In the genomic region with DNA sequence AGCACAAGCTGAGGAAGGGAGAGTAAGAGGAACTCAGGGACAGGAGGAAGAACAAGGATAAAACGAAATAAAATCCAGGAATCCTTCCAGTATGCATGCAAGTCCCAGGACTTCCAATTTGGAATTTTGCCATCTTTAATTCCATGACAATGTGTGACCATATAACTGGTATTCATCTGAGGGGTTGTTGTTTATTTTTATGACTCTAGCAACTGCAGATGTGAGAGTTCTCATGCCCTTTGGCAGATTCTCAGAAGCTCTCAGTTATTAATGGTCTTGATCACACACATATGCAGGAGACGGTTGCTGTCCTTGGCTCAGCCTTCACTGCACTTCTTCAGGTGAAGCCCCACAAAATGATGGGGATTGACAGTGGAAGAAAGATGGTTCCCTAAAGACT, we compare ENCODE assay signal across 23 cellular contexts.
DNase-seq lines count a peak whose midpoint lies in the region; ATAC-seq, FAIRE-seq and TF ChIP-seq lines count a peak whose summit lies in the region.
"Had no signal": no experiment of that assay in that cellular context is flagged by ENCODE, and none has a peak within 500 bp of the region (broad histone marks: within the 10 kb centered on the region; RNA-seq: fewer than 3 reads in every experiment).

No MANE protein-coding gene starts in this region.

- H3K4me3 ChIP-seq in BJ (ENCODE audit: low read depth, low read length) = no peak overlapping the region
- no peak overlapping the region for H3K4me3 ChIP-seq in IMR-90 (ENCODE audit: insufficient read depth, low read depth, low read length)
- H3K4me3 ChIP-seq in H1 (ENCODE audit: extremely low read depth in 1 of 4, insufficient read depth in 2 of 4, low read depth in 3 of 4, low read length in 4 of 4) = no peak overlapping the region
- no peak overlapping the region for H3K4me3 ChIP-seq in aorta (ENCODE audit: low read length in 2 of 2)
- H3K4me3 ChIP-seq: gastroesophageal sphincter, hepatocyte, right atrium auricular region, spleen had no signal

- peak overlapping the region; percentile 49; the same call in 1 of the 2 replicates for H3K4ac ChIP-seq in IMR-90 (ENCODE audit: low read depth, low read length)
- peak overlapping the region; percentile 44 for H3K4ac ChIP-seq in H1 (replicated peaks; ENCODE audit: insufficient read length, low read depth, low read length)

- H4K91ac ChIP-seq in IMR-90 (ENCODE audit: insufficient read depth, low read depth, low read length) (no peak overlapping the region), H1 (replicated peaks; ENCODE audit: insufficient read length, low read length) (peak overlapping the region; percentile 72)

- in situ Hi-C loops in IMR-90 (cut with MboI; ENCODE audit: low sequenced_read_pairs) = no loop called here

- H3K56ac ChIP-seq in IMR-90 (ENCODE audit: extremely low read depth, insufficient read depth, low read length) (no peak overlapping the region), H1 (replicated peaks; ENCODE audit: insufficient read length, low read depth, low read length) (no peak overlapping the region)

- dilution Hi-C loops in IMR-90 (cut with HindIII; ENCODE audit: low sequenced_read_pairs, unreplicated experiment) = no loop called here

- WGBS in IMR-90 (ENCODE audit: extremely low coverage in 2 of 2, insufficient read length in 1 of 2), 2 experiments = no CpG with 5 or more reads among the region's 2 CpGs
- 97% methylated on average over 2 of the region's 2 CpGs; no CpG with 5 or more reads in 1 of the 2 experiments for WGBS in H1 (ENCODE audit: extremely low coverage in 1 of 2, insufficient coverage in 1 of 2, insufficient read length in 1 of 2, insufficient replicate concordance in 2 of 2, low coverage in 1 of 2, low lambda C conversion rate in 2 of 2, missing lambda C conversion rate in 1 of 2), 2 experiments
- 81 to 85% methylated on average over 2 of the region's 2 CpGs for WGBS in aorta, 2 donors

- H2AFZ ChIP-seq in IMR-90 (replicated peaks; ENCODE audit: low read length, poor library complexity) = no peak overlapping the region
- no peak overlapping the region for H2AFZ ChIP-seq in H1 (ENCODE audit: low read length)
- H2AFZ ChIP-seq: hepatocyte had no signal

- H3K23me2 ChIP-seq in H1 (ENCODE audit: low read depth, low read length) = no peaks in the 10 kb centered on the region; the same call in 1 of the 2 replicates

- H3K9me3 ChIP-seq in IMR-90 (ENCODE audit: control insufficient read depth, insufficient read depth, low read length) (0 out of 2 replicates have a peak, but pooled peaks cover 2% of the 10 kb centered on the region), H1 (ENCODE audit: insufficient read depth in 2 of 2, low read depth in 1 of 2, low read length in 1 of 2) (no peaks in the 10 kb centered on the region), aorta (ENCODE audit: control insufficient read depth, low read length) (no peaks in the 10 kb centered on the region)
- H3K9me3 ChIP-seq: gastroesophageal sphincter, right atrium auricular region had no signal

- H4K20me1 ChIP-seq in IMR-90 (ENCODE audit: insufficient read depth, low read length) = no peaks in the 10 kb centered on the region
- H4K20me1 ChIP-seq in H1 (replicated peaks in 1 of 2; ENCODE audit: control insufficient read depth in 1 of 2, insufficient read depth in 2 of 2, low read length in 2 of 2) = no peaks in the 10 kb centered on the region

- TF ChIP-seq RAD21 in IMR-90 (IDR thresholded peaks at IDR 0.05; ENCODE audit: low read length) (no peak), H1 (IDR thresholded peaks at IDR 0.05 in 1 of 2, conservative IDR thresholded peaks at IDR 0.05 in 1 of 2; ENCODE audit: low read depth in 2 of 2, low read length in 2 of 2) (no peak)

- CTCF ChIA-PET in BJ (lab: Yijun Ruan, JAX) (interaction anchor here (1.0 to 1.7 kb wide), 2 partner anchors 13 to 74 kb away, joined by 3 to 10 read pairs; no protein-coding TSS in a partner anchor), IMR-90 (lab: Yijun Ruan, JAX) (interaction anchor here (0.5 kb wide), 1 partner anchor 22 kb away, joined by 3 read pairs; no protein-coding TSS in a partner anchor), H1 (lab: Charles Lee; ENCODE audit: partially characterized antibody) (interaction anchor here (0.7 to 8.0 kb wide), 35 partner anchors 10 to 395 kb away, joined by 3 to 54 read pairs (median 4); no protein-coding TSS in a partner anchor)

- H2BK15ac ChIP-seq in IMR-90 (ENCODE audit: low read depth, low read length) = no peak overlapping the region
- H2BK15ac ChIP-seq in H1 (ENCODE audit: low read length) = peak overlapping the region; percentile 24; the same call in 1 of the 2 replicates

- peak overlapping the region; percentile 85; the same call in 1 of the 2 replicates for H2BK12ac ChIP-seq in H1 (ENCODE audit: low read depth, low read length)

- H3K27ac ChIP-seq in IMR-90 (ENCODE audit: insufficient read depth, low read length) (no peak overlapping the region), H1 (ENCODE audit: low read depth, low read length) (no peak overlapping the region), aorta (ENCODE audit: low read depth in 1 of 2, low read length in 2 of 2) (no peak overlapping the region)
- H3K27ac ChIP-seq: gastroesophageal sphincter, hepatocyte, KMS-11, right atrium auricular region had no signal

- H3K9ac ChIP-seq in IMR-90 (ENCODE audit: low read depth, low read length) (no peak overlapping the region), H1 (replicated peaks in 1 of 4; ENCODE audit: extremely low read depth in 1 of 4, low read depth in 3 of 4, low read length in 3 of 4) (no peak overlapping the region)
- H3K9ac ChIP-seq: KMS-11 had no signal

- H3K4me1 ChIP-seq in IMR-90 (ENCODE audit: control insufficient read depth, insufficient read depth, low read length) (peaks cover 9% of the 10 kb centered on the region), H1 (replicated peaks in 1 of 4; ENCODE audit: control insufficient read depth in 3 of 4, insufficient read depth in 4 of 4, low read length in 3 of 4) (no peaks in the 10 kb centered on the region), aorta (ENCODE audit: control insufficient read depth in 1 of 2, insufficient read depth in 2 of 2, low read length in 2 of 2) (peaks cover 0 to 3% of the 10 kb centered on the region in 2 donors)
- H3K4me1 ChIP-seq: gastroesophageal sphincter, right atrium auricular region had no signal

- peak overlapping the region; percentile 38; the same call in 1 of the 2 replicates for H2BK120ac ChIP-seq in IMR-90 (ENCODE audit: low read depth, low read length)
- no peak overlapping the region for H2BK120ac ChIP-seq in H1 (replicated peaks; ENCODE audit: low read depth, low read length)

- no peaks in the 10 kb centered on the region for H3K79me2 ChIP-seq in H1 (ENCODE audit: control insufficient read depth in 1 of 2, insufficient read depth in 2 of 2, low read length in 2 of 2)
- H3K79me2 ChIP-seq: hepatocyte had no signal

- no peak for TF ChIP-seq CTCF in BJ (IDR thresholded peaks at IDR 0.05; ENCODE audit: insufficient read depth, low read depth, low read length)
- no peak for TF ChIP-seq CTCF in IMR-90 (conservative IDR thresholded peaks at IDR 0.05; ENCODE audit: low read depth, low read length)
- TF ChIP-seq CTCF in H1 (IDR thresholded peaks at IDR 0.05; ENCODE audit: control extremely low read depth in 1 of 3, insufficient read depth in 1 of 3, low read depth in 1 of 3, low read length in 3 of 3) = no peak

- no peaks in the 10 kb centered on the region for H3K36me3 ChIP-seq in BJ (ENCODE audit: control insufficient read depth, insufficient read depth, low read length)
- H3K36me3 ChIP-seq in IMR-90 (ENCODE audit: control insufficient read depth, insufficient read depth, low read length) = no peaks in the 10 kb centered on the region
- no peaks in the 10 kb centered on the region for H3K36me3 ChIP-seq in H1 (ENCODE audit: control insufficient read depth in 2 of 4, insufficient read depth in 4 of 4, low read length in 3 of 4)
- H3K36me3 ChIP-seq in aorta (ENCODE audit: control insufficient read depth in 1 of 2, insufficient read depth in 2 of 2, low read length in 1 of 2) = no peaks in the 10 kb centered on the region
- H3K36me3 ChIP-seq: gastroesophageal sphincter, right atrium auricular region, spleen had no signal

- H3K9me1 ChIP-seq in IMR-90 (ENCODE audit: insufficient read depth, low read length) = no peaks in the 10 kb centered on the region

- H3K27me3 ChIP-seq in BJ (ENCODE audit: control insufficient read depth, insufficient read depth, low read length) (peaks cover 2% of the 10 kb centered on the region; the same call in 1 of the 2 replicates), IMR-90 (ENCODE audit: control insufficient read depth, insufficient read depth, low read length) (no peaks in the 10 kb centered on the region), H1 (replicated peaks in 1 of 4; ENCODE audit: control insufficient read depth in 3 of 4, extremely low read depth in 1 of 4, insufficient read depth in 3 of 4, low read length in 3 of 4) (no peaks in the 10 kb centered on the region), aorta (ENCODE audit: control insufficient read depth in 1 of 2, insufficient read depth in 2 of 2, low read length in 1 of 2) (no peaks in the 10 kb centered on the region)
- H3K27me3 ChIP-seq: gastroesophageal sphincter, hepatocyte, right atrium auricular region, spleen had no signal

- H2AK5ac ChIP-seq in IMR-90 (ENCODE audit: low read depth, low read length) (peak overlapping the region; percentile 77; the same call in 1 of the 2 replicates), H1 (ENCODE audit: low read depth, low read length) (no peak overlapping the region)

- H3K4me2 ChIP-seq in IMR-90 (ENCODE audit: low read depth, low read length) (no peak overlapping the region), H1 (ENCODE audit: insufficient read depth in 1 of 2, low read depth in 2 of 2, low read length in 2 of 2) (no peak overlapping the region)
- H3K4me2 ChIP-seq: hepatocyte, KMS-11 had no signal

- TF ChIP-seq EP300 in H1 (IDR thresholded peaks at IDR 0.05; ENCODE audit: borderline replicate concordance in 1 of 2, low read depth in 2 of 2, low read length in 2 of 2) = no peak

- no TSS peak for BruUV-seq in IMR-90 (replicated peaks; lab: Mats Ljungman, UMichigan)

- H3K14ac ChIP-seq in IMR-90 (replicated peaks; ENCODE audit: low read depth, low read length) = peak overlapping the region; percentile 65; the same call in 1 of the 2 replicates
- no peak overlapping the region for H3K14ac ChIP-seq in H1 (ENCODE audit: insufficient read length)

- no peak for FAIRE-seq in H1 (lab: Jason Lieb, UNC)

- H3K23ac ChIP-seq in IMR-90 (ENCODE audit: low read depth, low read length) (no peak overlapping the region), H1 (ENCODE audit: insufficient read length) (no peak overlapping the region)

- ATAC-seq in IMR-90 (ENCODE audit: low read depth) = peak; percentile 40
- ATAC-seq in GM18873 (IDR thresholded peaks at IDR 0.05; ENCODE audit: low FRiP score, unreplicated experiment) = no peak
- no peak for ATAC-seq in aorta (ENCODE audit: low FRiP score)
- no peak for ATAC-seq in GM19395 (IDR thresholded peaks at IDR 0.05; ENCODE audit: unreplicated experiment)
- ATAC-seq: activated naive CD8-positive, alpha-beta T cell treated with anti-CD3 and anti-CD28 coated beads, Interleukin-2, amount 50 U/mL, for 24 hours; gastroesophageal sphincter had no signal

- DNase-seq in BJ (ENCODE audit: low read depth) (peak; percentile 47), IMR-90 (peak; percentile 74), H1 (ENCODE audit: low read depth in 1 of 2, low spot score in 2 of 2) (no peak), myocyte (ENCODE audit: low read depth) (peak; percentile 41), aorta (no peak)
- DNase-seq in activated CD4-positive, CD25-positive, alpha-beta regulatory T cell treated with anti-CD3 and anti-CD28 coated beads, Interleukin-2, amount 50 U/mL, for 72 hours = no peak
- DNase-seq: activated naive CD8-positive, alpha-beta T cell treated with anti-CD3 and anti-CD28 coated beads, Interleukin-2, amount 50 U/mL, for 24 hours; CD4-positive, alpha-beta T cell; cerebellar nuclear complex; H9; NCI-H1436; NCI-H2081 treated with DMSO at 0.1 percent for 48 hours; NCI-H446; NCI-H774; spleen; substantia nigra; T-helper 2 cell had no signal

- H3K18ac ChIP-seq in IMR-90 (ENCODE audit: low read depth, low read length) (no peak overlapping the region), H1 (ENCODE audit: extremely low read depth, low read length) (no peak overlapping the region)

- no peak overlapping the region for H2AK9ac ChIP-seq in IMR-90 (replicated peaks; ENCODE audit: low read depth, low read length, poor library complexity)

- peak overlapping the region; percentile 35 for H2BK5ac ChIP-seq in IMR-90 (ENCODE audit: low read depth, low read length, poor library complexity, severe bottlenecking)
- H2BK5ac ChIP-seq in H1 (ENCODE audit: low read depth, low read length) = no peak overlapping the region

- TF ChIP-seq POLR2A in IMR-90 (IDR thresholded peaks at IDR 0.05; ENCODE audit: low read depth, low read length) (no peak), H1 (IDR thresholded peaks at IDR 0.05; ENCODE audit: control extremely low read depth in 1 of 2, low read depth in 2 of 2, low read length in 2 of 2) (no peak)

- H4K8ac ChIP-seq in IMR-90 (ENCODE audit: low read depth in 2 of 2, low read length in 2 of 2) (peak overlapping the region in 1 of 2 experiments; percentile 39; a peak in 1 of 4 replicates), H1 (ENCODE audit: extremely low read depth, insufficient read depth, low read length) (no peak overlapping the region)

- H4K5ac ChIP-seq in IMR-90 (ENCODE audit: low read depth, low read length) (no peak overlapping the region), H1 (ENCODE audit: insufficient read length, low read depth, low read length) (no peak overlapping the region)

- no peaks in the 10 kb centered on the region for H3K79me1 ChIP-seq in IMR-90 (ENCODE audit: low read depth in 1 of 2, low read length in 2 of 2)
- no peaks in the 10 kb centered on the region; the same call in 1 of the 2 replicates for H3K79me1 ChIP-seq in H1 (ENCODE audit: low read depth, low read length)

- H2BK20ac ChIP-seq in IMR-90 (ENCODE audit: low read depth, low read length) (peak overlapping the region; percentile 58; the same call in 1 of the 2 replicates), H1 (ENCODE audit: low read length) (peak overlapping the region; percentile 38; the same call in 1 of the 2 replicates)

- intact Hi-C loops in IMR-90 (cut with micrococcal nuclease) = loop anchor here (5.0 kb wide), 1 partner anchor 75 kb away; no protein-coding TSS in a partner anchor
- intact Hi-C loops in aorta (cut with DNase I) = no loop called here

- POLR2A ChIA-PET in BJ (lab: Charles Lee) (no interaction called here), IMR-90 (lab: Charles Lee; ENCODE audit: unreplicated experiment) (no interaction called here), H1 (lab: Charles Lee; ENCODE audit: partially characterized antibody) (interaction anchor here (0.6 kb wide), 1 partner anchor 65 kb away, joined by 3 read pairs; no protein-coding TSS in a partner anchor)

Comparison
In these comparisons a context has a peak if more than half of its experiments do, and no peak if none do; other contexts are left out.
1. DNase-seq: peak in BJ (single experiment), IMR-90 (single experiment) and myocyte (single experiment); none in H1 (0 of 2), activated CD4-positive, CD25-positive, alpha-beta regulatory T cell treated with anti-CD3 and anti-CD28 coated beads, Interleukin-2, amount 50 U/mL, for 72 hours (single experiment) and aorta (0 of 2).